Comparison of ENCODE assay signal across 1 cellular context in genomic region chr14:61262082-61262481, GRCh38.
TF ChIP-seq lines count a peak whose summit lies in the region.

No MANE protein-coding gene starts in this region.

TF ChIP-seq in K562, 482 proteins besides CTCF, POLR2A, EP300 and RAD21:
- TF ChIP-seq ELF1 (tag; IDR thresholded peaks at IDR 0.05) (no peak), ZNF316 (IDR thresholded peaks at IDR 0.05) (peak; percentile 30; the same call in 1 of the 2 replicates), ZNF445 (CRISPR knock-in tag; IDR thresholded peaks at IDR 0.05; ENCODE audit: low read depth) (no peak), C11orf30 (IDR thresholded peaks at IDR 0.05; ENCODE audit: low read depth) (peak; percentile 17; the same call in 1 of the 2 replicates), NR2C2 (CRISPR knock-in tag; IDR thresholded peaks at IDR 0.05) (no peak), NR2C2 (tag; IDR thresholded peaks at IDR 0.05) (no peak)
